Comparison of ENCODE assay signal across 1 cellular context in genomic region chr22:47059076-47059475, GRCh38.
TF ChIP-seq lines count a peak whose summit lies in the region.

No MANE protein-coding gene starts in this region.

TF ChIP-seq in GM23338, 12 proteins besides CTCF, POLR2A, EP300 and RAD21 (continued from another document):
- TF ChIP-seq ETS1 (IDR thresholded peaks at IDR 0.05) = no peak
- TF ChIP-seq STAT1 (IDR thresholded peaks at IDR 0.05; ENCODE audit: unreplicated experiment) = no peak
